ENCODE assay signal across 17 cellular contexts in the genomic region with DNA sequence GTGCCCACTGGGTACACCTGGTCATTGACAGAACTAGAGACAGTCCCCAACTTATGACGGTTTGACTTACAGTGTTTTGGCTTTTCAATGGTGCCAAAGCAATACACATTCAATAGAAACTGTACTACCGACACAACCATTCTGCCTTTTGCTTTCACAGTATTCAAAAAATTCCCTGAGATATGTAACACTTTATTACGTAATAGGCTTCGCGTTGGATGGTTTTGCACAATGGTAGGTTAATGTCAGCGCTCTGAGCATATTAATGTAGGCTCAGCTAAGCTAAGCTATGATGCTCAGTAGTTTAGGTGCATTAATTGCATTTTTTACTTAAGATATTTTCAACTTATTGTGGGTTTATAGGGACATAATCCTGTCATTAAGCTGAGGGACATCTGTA.
DNase-seq lines count a peak whose midpoint lies in the region; ATAC-seq, FAIRE-seq and TF ChIP-seq lines count a peak whose summit lies in the region.
"Had no signal": no experiment of that assay in that cellular context is flagged by ENCODE, and none has a peak within 500 bp of the region (broad histone marks: within the 10 kb centered on the region; RNA-seq: fewer than 3 reads in every experiment).

No MANE protein-coding gene starts in this region.

- WGBS in HepG2 (ENCODE audit: low lambda C conversion rate), result 46% methylated on average over 6 of the region's 6 CpGs
- 81% methylated on average over 6 of the region's 6 CpGs for WGBS in right lobe of liver (ENCODE audit: insufficient coverage, low coverage, low lambda C conversion rate, missing lambda C conversion rate)
- 2% methylated on average over 6 of the region's 6 CpGs for WGBS in K562 (ENCODE audit: insufficient coverage, low coverage, missing lambda C conversion rate)

- H3K27me3 ChIP-seq in HepG2 (ENCODE audit: control insufficient read depth in 1 of 2, insufficient read depth in 2 of 2, low read length in 2 of 2) (peaks cover 12 to 45% of the 10 kb centered on the region in 2 experiments; a peak in 4 of 5 replicates), right lobe of liver (no peaks in the 10 kb centered on the region), K562 (ENCODE audit: control insufficient read depth in 2 of 2, insufficient read depth in 2 of 2, low read length in 2 of 2) (peaks cover 3 to 92% of the 10 kb centered on the region in 2 experiments; a peak in 4 of 5 replicates)

- no peak for TF ChIP-seq RAD21 in HepG2 (CRISPR knock-in tag; IDR thresholded peaks at IDR 0.05)
- TF ChIP-seq RAD21 in K562 (CRISPR knock-in tag; conservative IDR thresholded peaks at IDR 0.05 in 1 of 2, IDR thresholded peaks at IDR 0.05 in 1 of 2), result no peak

- H3K36me3 Mint-ChIP-seq in activated CD8-positive, alpha-beta memory T cell treated with anti-CD3 and anti-CD28 coated beads, Interleukin-2, amount 10 ng/mL, durations not matched to agents 7 days and 5 days, result no peaks in the 10 kb centered on the region
- H3K36me3 Mint-ChIP-seq: CD8-positive, alpha-beta memory T cell had no signal

- no peak for FAIRE-seq in HepG2 (lab: Jason Lieb, UNC)
- no peak for FAIRE-seq in K562 (lab: Jason Lieb, UNC)
- FAIRE-seq: A204.1, GM12891 had no signal

- H3K9me3 ChIP-seq in HepG2 (ENCODE audit: low read length), result no peaks in the 10 kb centered on the region
- H3K9me3 ChIP-seq in right lobe of liver, result no peaks in the 10 kb centered on the region
- H3K9me3 ChIP-seq in K562 (replicated peaks; ENCODE audit: control insufficient read depth, insufficient read depth, low read depth, low read length), result no peaks in the 10 kb centered on the region
- H3K9me3 ChIP-seq: Caco-2 had no signal

- DNase-seq in HepG2 (ENCODE audit: low spot score), result no peak
- DNase-seq in right lobe of liver, result no peak
- DNase-seq in K562 (ENCODE audit: extremely low read depth in 1 of 4, low spot score in 3 of 4), result no peak
- peak; percentile 59 for DNase-seq in putamen (ENCODE audit: low spot score)
- no peak for DNase-seq in NAMALWA (ENCODE audit: low spot score)
- DNase-seq in activated CD8-positive, alpha-beta memory T cell treated with anti-CD3 and anti-CD28 coated beads, Interleukin-2, amount 10 ng/mL, durations not matched to agents 7 days and 5 days, result no peak
- DNase-seq: DMS79, H9, KG1 had no signal

- H3K9me3 Mint-ChIP-seq in activated CD8-positive, alpha-beta memory T cell treated with anti-CD3 and anti-CD28 coated beads, Interleukin-2, amount 10 ng/mL, durations not matched to agents 7 days and 5 days (ENCODE audit: low read depth), result no peaks in the 10 kb centered on the region
- H3K9me3 Mint-ChIP-seq: GM23338, H9 had no signal

- H3K4me1 ChIP-seq in HepG2 (ENCODE audit: insufficient read depth, low read length) (no peaks in the 10 kb centered on the region), right lobe of liver (no peaks in the 10 kb centered on the region), K562 (replicated peaks in 1 of 2; ENCODE audit: control insufficient read depth in 2 of 2, insufficient read depth in 2 of 2, low read length in 2 of 2) (no peaks in the 10 kb centered on the region)
- H3K4me1 ChIP-seq: Caco-2 had no signal

- H4K20me1 ChIP-seq in HepG2 (ENCODE audit: insufficient read depth, low read length), result no peaks in the 10 kb centered on the region
- no peaks in the 10 kb centered on the region; the same call in 1 of the 2 replicates for H4K20me1 ChIP-seq in K562 (replicated peaks; ENCODE audit: control insufficient read depth, insufficient read depth, low read length)

- no peaks in the 10 kb centered on the region for H3K9me1 ChIP-seq in K562 (ENCODE audit: control insufficient read depth, insufficient read depth, low read length)

- H3K27me3 Mint-ChIP-seq in activated CD8-positive, alpha-beta memory T cell treated with anti-CD3 and anti-CD28 coated beads, Interleukin-2, amount 10 ng/mL, durations not matched to agents 7 days and 5 days, result no peaks in the 10 kb centered on the region

- no peak overlapping the region for H3K4me3 Mint-ChIP-seq in activated CD8-positive, alpha-beta memory T cell treated with anti-CD3 and anti-CD28 coated beads, Interleukin-2, amount 10 ng/mL, durations not matched to agents 7 days and 5 days
- H3K4me3 Mint-ChIP-seq: B cell; CD8-positive, alpha-beta memory T cell; GM23338; H9 had no signal

- TF ChIP-seq POLR2A in HepG2 (IDR thresholded peaks at IDR 0.05; ENCODE audit: insufficient read depth in 1 of 2, low read depth in 2 of 2, low read length in 2 of 2) (no peak), right lobe of liver (IDR thresholded peaks at IDR 0.05) (no peak), K562 (conservative IDR thresholded peaks at IDR 0.05) (no peak)

- no peak for TF ChIP-seq CTCF in HepG2 (CRISPR knock-in tag; IDR thresholded peaks at IDR 0.05)
- TF ChIP-seq CTCF in right lobe of liver (IDR thresholded peaks at IDR 0.05), result no peak
- no peak for TF ChIP-seq CTCF in K562 (IDR thresholded peaks at IDR 0.05 in 2 of 3, conservative IDR thresholded peaks at IDR 0.05 in 1 of 3; ENCODE audit: insufficient read depth in 2 of 3, low read depth in 1 of 3, low read length in 3 of 3)

- no peak overlapping the region for H3K9ac ChIP-seq in HepG2 (ENCODE audit: insufficient read depth, low read depth, low read length)
- no peak overlapping the region for H3K9ac ChIP-seq in K562 (ENCODE audit: insufficient read depth in 1 of 2, low read depth in 2 of 2, low read length in 2 of 2)

- H3K27ac Mint-ChIP-seq in activated CD8-positive, alpha-beta memory T cell treated with anti-CD3 and anti-CD28 coated beads, Interleukin-2, amount 10 ng/mL, durations not matched to agents 7 days and 5 days, result no peak overlapping the region
- H3K27ac Mint-ChIP-seq: B cell; CD8-positive, alpha-beta memory T cell; GM23338; H9 had no signal

- H3K79me2 ChIP-seq in HepG2 (ENCODE audit: insufficient read depth, low read length) (no peaks in the 10 kb centered on the region), K562 (ENCODE audit: control insufficient read depth, insufficient read depth, low read length) (no peaks in the 10 kb centered on the region)

- no peak overlapping the region for H3K4me2 ChIP-seq in HepG2 (ENCODE audit: low read depth, low read length)
- H3K4me2 ChIP-seq in K562 (ENCODE audit: insufficient read depth, low read length), result no peak overlapping the region
- H3K4me2 ChIP-seq: GM23338 had no signal

- CTCF ChIA-PET in HepG2 (lab: Yijun Ruan, JAX; ENCODE audit: low intra/inter-chr PET ratio, low total read pairs) (no interaction called here), K562 (lab: Yijun Ruan, JAX; ENCODE audit: low intra/inter-chr PET ratio) (no interaction called here)
- CTCF ChIA-PET in activated CD8-positive, alpha-beta memory T cell treated with anti-CD3 and anti-CD28 coated beads, Interleukin-2, amount 10 ng/mL, durations not matched to agents 7 days and 5 days (lab: Charles Lee), result no interaction called here

- H3K4me3 ChIP-seq in HepG2 (replicated peaks in 1 of 3; ENCODE audit: insufficient read depth in 1 of 3, low read depth in 2 of 3, low read length in 3 of 3) (no peak overlapping the region), right lobe of liver (no peak overlapping the region), K562 (no peak overlapping the region)
- H3K4me3 ChIP-seq: GM23338 had no signal

- H3K27ac ChIP-seq in HepG2 (ENCODE audit: extremely low read length, insufficient read depth, low read length) (no peak overlapping the region), right lobe of liver (no peak overlapping the region), K562 (ENCODE audit: extremely low read depth, low read depth, low read length) (no peak overlapping the region)
- H3K27ac ChIP-seq: HL-60 had no signal

- in situ Hi-C loops in HepG2 (cut with HindIII; ENCODE audit: extremely low pct_ligation_motif_present, low pct_unique_long_range_greater_than_20kb) (no loop called here), K562 (cut with MboI) (no loop called here)

- POLR2A ChIA-PET in HepG2 (lab: Yijun Ruan, JAX), result no interaction called here
- POLR2A ChIA-PET in K562 (lab: Yijun Ruan, JAX), result interaction anchor here (0.8 kb wide), 2 partner anchors 9 to 314 kb away, joined by 3 to 4 read pairs; no protein-coding TSS in a partner anchor

- TF ChIP-seq EP300 in HepG2 (IDR thresholded peaks at IDR 0.05; ENCODE audit: low read depth in 2 of 2, low read length in 2 of 2) (no peak), HepG2 (CRISPR knock-in tag; IDR thresholded peaks at IDR 0.05; ENCODE audit: borderline replicate concordance) (no peak), K562 (IDR thresholded peaks at IDR 0.05; ENCODE audit: low read length) (no peak)

- no peaks in the 10 kb centered on the region for H3K4me1 Mint-ChIP-seq in activated CD8-positive, alpha-beta memory T cell treated with anti-CD3 and anti-CD28 coated beads, Interleukin-2, amount 10 ng/mL, durations not matched to agents 7 days and 5 days
- H3K4me1 Mint-ChIP-seq: B cell; CD8-positive, alpha-beta memory T cell had no signal

- ATAC-seq in HepG2, result no peak
- ATAC-seq in right lobe of liver, result no peak
- no peak for ATAC-seq in K562
- ATAC-seq in GM21576 (IDR thresholded peaks at IDR 0.05; ENCODE audit: unreplicated experiment), result no peak
- no peak for ATAC-seq in activated CD8-positive, alpha-beta memory T cell treated with anti-CD3 and anti-CD28 coated beads, Interleukin-2, amount 10 ng/mL, durations not matched to agents 7 days and 5 days

- intact Hi-C loops in HepG2 (cut with micrococcal nuclease; ENCODE audit: unreplicated experiment) (no loop called here), right lobe of liver (cut with DNase I) (no loop called here), K562 (cut with micrococcal nuclease) (no loop called here)

- no peak overlapping the region for H2AFZ ChIP-seq in HepG2 (ENCODE audit: low read length)
- no peak overlapping the region for H2AFZ ChIP-seq in K562 (ENCODE audit: low read depth, low read length)
- H2AFZ ChIP-seq: GM23338 had no signal

- H3K36me3 ChIP-seq in HepG2 (replicated peaks in 1 of 2; ENCODE audit: control insufficient read depth in 1 of 2, insufficient read depth in 2 of 2, low read length in 2 of 2) (no peaks in the 10 kb centered on the region), right lobe of liver (no peaks in the 10 kb centered on the region), K562 (ENCODE audit: control insufficient read depth, insufficient read depth, low read length) (no peaks in the 10 kb centered on the region)

- BruUV-seq in HepG2 (replicated peaks; lab: Mats Ljungman, UMichigan), result no TSS peak
- BruUV-seq in K562 (replicated peaks; lab: Mats Ljungman, UMichigan), result no TSS peak

TF ChIP-seq in HepG2, 621 proteins besides CTCF, POLR2A, EP300 and RAD21 (continues in another document):
- TF ChIP-seq ZNF296 (CRISPR knock-in tag; conservative IDR thresholded peaks at IDR 0.05) (no peak), MED1 (CRISPR knock-in tag; IDR thresholded peaks at IDR 0.05) (no peak), CEBPB (IDR thresholded peaks at IDR 0.05; ENCODE audit: borderline replicate concordance, low read depth, low read length) (peak; percentile 68), RBFOX2 (IDR thresholded peaks at IDR 0.05; ENCODE audit: low read depth, low read length) (no peak)

TF ChIP-seq in K562, 482 proteins besides CTCF, POLR2A, EP300 and RAD21:
- TF ChIP-seq MED1 (CRISPR knock-in tag; IDR thresholded peaks at IDR 0.05; ENCODE audit: borderline replicate concordance), result no peak
- TF ChIP-seq CEBPB (tag; IDR thresholded peaks at IDR 0.05), result peak; percentile 60
